In the genomic region with DNA sequence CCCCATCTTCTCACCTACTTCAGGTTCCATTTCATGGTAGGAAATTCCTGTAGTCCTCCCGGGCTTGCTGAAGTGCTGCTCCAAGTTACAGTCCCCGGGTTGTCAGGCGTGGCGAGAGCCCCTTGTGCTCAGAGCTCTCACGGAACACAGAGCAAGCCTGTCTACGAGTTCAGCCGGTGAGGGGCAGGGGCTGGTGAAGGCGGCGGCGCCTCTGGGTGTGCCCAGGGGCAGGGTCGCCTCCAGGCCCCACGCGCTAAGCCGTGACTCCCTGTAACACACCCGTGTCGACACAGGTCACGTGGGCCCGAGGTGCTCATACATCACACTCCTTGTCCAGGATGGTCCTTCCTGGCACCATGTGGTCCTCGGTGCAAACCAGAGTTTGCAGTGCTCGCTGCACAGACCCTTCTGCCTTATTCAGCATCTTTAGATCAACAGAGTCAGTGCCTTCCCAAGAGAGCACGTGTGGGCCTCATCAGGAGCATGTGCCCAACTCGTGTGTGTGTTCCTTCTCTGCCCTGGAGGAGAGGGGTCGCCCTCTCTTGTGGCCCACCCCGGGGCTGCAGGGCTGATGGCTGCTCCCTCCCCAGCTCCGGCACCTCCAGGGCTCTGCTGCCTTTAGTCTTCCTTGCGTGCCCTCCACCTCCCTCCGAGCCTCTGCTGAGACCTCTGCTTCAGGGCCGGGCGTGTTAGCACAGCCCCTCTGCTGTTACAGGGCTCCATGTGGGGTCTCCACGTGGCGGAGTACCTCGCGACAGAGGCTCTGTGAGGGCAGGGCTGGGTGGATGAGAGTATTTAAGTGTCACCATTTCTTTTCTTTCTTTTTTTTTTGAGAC, we compare ENCODE assay signal across 21 cellular contexts.
"Had no signal": no experiment of that assay in that cellular context is flagged by ENCODE, and none has a peak within 500 bp of the region (broad histone marks: within the 10 kb centered on the region; RNA-seq: fewer than 3 reads in every experiment).

No MANE protein-coding gene starts in this region.

- FAIRE-seq: islet of Langerhans had no signal

- H3K27me3 Mint-ChIP-seq: activated CD4-positive, alpha-beta memory T cell treated with anti-CD3 and anti-CD28 coated beads for 36 hours; activated naive CD8-positive, alpha-beta T cell treated with anti-CD3 and anti-CD28 coated beads, Interleukin-2, amount 10 ng/mL, durations not matched to agents 7 days and 5 days; naive thymus-derived CD8-positive, alpha-beta T cell had no signal

- H3K4me3 ChIP-seq: breast epithelium, gastroesophageal sphincter, heart right ventricle, right atrium auricular region, skin epidermis, upper lobe of left lung had no signal

- DNase-seq: activated CD4-positive, alpha-beta memory T cell treated with anti-CD3 and anti-CD28 coated beads for 36 hours; activated CD4-positive, alpha-beta T cell treated with anti-CD3 and anti-CD28 coated beads for 1 hour; activated gamma-delta T cell; activated naive CD8-positive, alpha-beta T cell treated with anti-CD3 and anti-CD28 coated beads, Interleukin-2, amount 10 ng/mL, durations not matched to agents 7 days and 5 days; activated T-cell treated with anti-CD3 and anti-CD28 coated beads, Interleukin-2, amount 50 U/mL, for 48 hours; aorta; dermis blood vessel endothelial cell; heart right ventricle; naive thymus-derived CD8-positive, alpha-beta T cell; nucleus accumbens; stimulated activated CD4-positive, alpha-beta T cell treated with anti-CD3 and anti-CD28 coated beads, Interleukin-4, amount 100 ng/mL, for 4 hours; stimulated activated CD8-positive, alpha-beta memory T cell treated with anti-CD3 and anti-CD28 coated beads, Interleukin-4, amount 100 ng/mL, for 48 hours; stimulated activated naive CD4-positive, alpha-beta T cell treated with Interleukin-2 at 50 U/mL for 16 hours; T-helper 1 cell; upper lobe of left lung had no signal

- H3K4me3 Mint-ChIP-seq: activated CD4-positive, alpha-beta memory T cell treated with anti-CD3 and anti-CD28 coated beads for 36 hours; activated naive CD8-positive, alpha-beta T cell treated with anti-CD3 and anti-CD28 coated beads, Interleukin-2, amount 10 ng/mL, durations not matched to agents 7 days and 5 days had no signal

- H3K9me3 ChIP-seq: breast epithelium, gastroesophageal sphincter, heart right ventricle, right atrium auricular region, upper lobe of left lung had no signal

- ATAC-seq: gastroesophageal sphincter; heart right ventricle; left lobe of liver; naive thymus-derived CD8-positive, alpha-beta T cell had no signal

- H3K9me3 Mint-ChIP-seq: activated CD4-positive, alpha-beta memory T cell treated with anti-CD3 and anti-CD28 coated beads for 36 hours; activated naive CD8-positive, alpha-beta T cell treated with anti-CD3 and anti-CD28 coated beads, Interleukin-2, amount 10 ng/mL, durations not matched to agents 7 days and 5 days; naive thymus-derived CD8-positive, alpha-beta T cell had no signal

- H3K27me3 ChIP-seq: breast epithelium, gastroesophageal sphincter, heart right ventricle, right atrium auricular region, upper lobe of left lung had no signal

- H3K27ac Mint-ChIP-seq: activated CD4-positive, alpha-beta memory T cell treated with anti-CD3 and anti-CD28 coated beads for 36 hours; activated naive CD8-positive, alpha-beta T cell treated with anti-CD3 and anti-CD28 coated beads, Interleukin-2, amount 10 ng/mL, durations not matched to agents 7 days and 5 days had no signal

- H3K27ac ChIP-seq: breast epithelium, gastroesophageal sphincter, heart right ventricle, right atrium auricular region, skin epidermis, upper lobe of left lung had no signal
